In genomic region chr11:44658451-44658850, GRCh38 we compare ENCODE assay signal across 11 cellular contexts.
DNase-seq lines count a peak whose midpoint lies in the region; ATAC-seq and TF ChIP-seq lines count a peak whose summit lies in the region.
"Had no signal": no experiment of that assay in that cellular context is flagged by ENCODE, and none has a peak within 500 bp of the region (broad histone marks: within the 10 kb centered on the region; RNA-seq: fewer than 3 reads in every experiment).

No MANE protein-coding gene starts in this region.

- no peak overlapping the region for H3K4me3 Mint-ChIP-seq in activated CD8-positive, alpha-beta T cell treated with anti-CD3 and anti-CD28 coated beads, Interleukin-2, amount 10 ng/mL, durations not matched to agents 7 days and 5 days
- H3K4me3 Mint-ChIP-seq: memory B cell had no signal

- no peaks in the 10 kb centered on the region for H3K4me1 ChIP-seq in breast epithelium
- H3K4me1 ChIP-seq: SJCRH30 had no signal

- H3K27ac ChIP-seq in breast epithelium (no peak overlapping the region), dorsolateral prefrontal cortex (no peak overlapping the region)
- H3K27ac ChIP-seq: SJCRH30 had no signal

- no peak for TF ChIP-seq EP300 in Ishikawa (IDR thresholded peaks at IDR 0.05; ENCODE audit: borderline replicate concordance)

- no peak for TF ChIP-seq POLR2A in breast epithelium (IDR thresholded peaks at IDR 0.05)

- H3K27me3 Mint-ChIP-seq in activated CD8-positive, alpha-beta T cell treated with anti-CD3 and anti-CD28 coated beads, Interleukin-2, amount 10 ng/mL, durations not matched to agents 7 days and 5 days (ENCODE audit: low read depth), result peaks cover 19% of the 10 kb centered on the region

- no peaks in the 10 kb centered on the region for H3K36me3 Mint-ChIP-seq in activated CD8-positive, alpha-beta T cell treated with anti-CD3 and anti-CD28 coated beads, Interleukin-2, amount 10 ng/mL, durations not matched to agents 7 days and 5 days (ENCODE audit: low read depth)

- H3K27me3 ChIP-seq in breast epithelium (no peaks in the 10 kb centered on the region), dorsolateral prefrontal cortex (no peaks in the 10 kb centered on the region)

- intact Hi-C loops in breast epithelium (cut with DNase I; ENCODE audit: low total_unique reads) (no loop called here), dorsolateral prefrontal cortex (cut with DNase I) (no loop called here)

- CTCF ChIA-PET in activated CD8-positive, alpha-beta T cell treated with anti-CD3 and anti-CD28 coated beads, Interleukin-2, amount 10 ng/mL, durations not matched to agents 7 days and 5 days (lab: Charles Lee), result interaction anchor here (0.8 to 1.2 kb wide), 5 partner anchors 9 to 253 kb away, joined by 3 to 4 read pairs (median 3); no protein-coding TSS in a partner anchor

- POLR2A ChIA-PET in activated CD8-positive, alpha-beta T cell treated with anti-CD3 and anti-CD28 coated beads, Interleukin-2, amount 10 ng/mL, durations not matched to agents 7 days and 5 days (lab: Charles Lee), result no interaction called here

- H3K4me1 Mint-ChIP-seq in activated CD8-positive, alpha-beta T cell treated with anti-CD3 and anti-CD28 coated beads, Interleukin-2, amount 10 ng/mL, durations not matched to agents 7 days and 5 days (ENCODE audit: low read depth), result peaks cover 14% of the 10 kb centered on the region

- no peaks in the 10 kb centered on the region for H3K9me3 ChIP-seq in breast epithelium
- H3K9me3 ChIP-seq: SJCRH30 had no signal

- H3K4me3 ChIP-seq in breast epithelium, result no peak overlapping the region
- no peak overlapping the region for H3K4me3 ChIP-seq in dorsolateral prefrontal cortex
- H3K4me3 ChIP-seq: SJCRH30 had no signal

- peak; percentile 39 for ATAC-seq in activated CD8-positive, alpha-beta T cell treated with anti-CD3 and anti-CD28 coated beads, Interleukin-2, amount 10 ng/mL, durations not matched to agents 7 days and 5 days

- peak; percentile 40 for TF ChIP-seq RAD21 in Ishikawa (IDR thresholded peaks at IDR 0.05; ENCODE audit: low read depth)

- H3K36me3 ChIP-seq in breast epithelium, result no peaks in the 10 kb centered on the region
- H3K36me3 ChIP-seq: SJCRH30 had no signal

- DNase-seq in EL (peak; percentile 9), left kidney (ENCODE audit: low read depth, low spot score) (peak; percentile 52), NCI-H187 (lab: John Stamatoyannopoulos, UW) (no peak), breast epithelium (ENCODE audit: low spot score in 2 of 2) (no peak), GDM1 (lab: John Stamatoyannopoulos, UW) (no peak), dorsolateral prefrontal cortex (no peak)
- peak; percentile 43 for DNase-seq in activated CD8-positive, alpha-beta T cell treated with anti-CD3 and anti-CD28 coated beads, Interleukin-2, amount 10 ng/mL, durations not matched to agents 7 days and 5 days
- DNase-seq: anterior cingulate cortex, SJCRH30 had no signal

- no peak overlapping the region for H3K27ac Mint-ChIP-seq in activated CD8-positive, alpha-beta T cell treated with anti-CD3 and anti-CD28 coated beads, Interleukin-2, amount 10 ng/mL, durations not matched to agents 7 days and 5 days
- H3K27ac Mint-ChIP-seq: memory B cell had no signal

- TF ChIP-seq CTCF in breast epithelium (IDR thresholded peaks at IDR 0.05) (no peak), dorsolateral prefrontal cortex (IDR thresholded peaks at IDR 0.05 in 54 of 56, conservative IDR thresholded peaks at IDR 0.05 in 2 of 56; ENCODE audit: low read depth in 1 of 56, partially characterized antibody in 56 of 56) (no peak)

- no peaks in the 10 kb centered on the region for H3K9me3 Mint-ChIP-seq in activated CD8-positive, alpha-beta T cell treated with anti-CD3 and anti-CD28 coated beads, Interleukin-2, amount 10 ng/mL, durations not matched to agents 7 days and 5 days (ENCODE audit: insufficient read depth)

TF ChIP-seq in Ishikawa, 13 proteins besides CTCF, POLR2A, EP300 and RAD21:
- TF ChIP-seq YY1 (IDR thresholded peaks at IDR 0.05; ENCODE audit: low read depth) (no peak), MAX (IDR thresholded peaks at IDR 0.05) (no peak), ZBTB7A (IDR thresholded peaks at IDR 0.05; ENCODE audit: low read depth) (no peak)
- TF ChIP-seq, protein P1, sequence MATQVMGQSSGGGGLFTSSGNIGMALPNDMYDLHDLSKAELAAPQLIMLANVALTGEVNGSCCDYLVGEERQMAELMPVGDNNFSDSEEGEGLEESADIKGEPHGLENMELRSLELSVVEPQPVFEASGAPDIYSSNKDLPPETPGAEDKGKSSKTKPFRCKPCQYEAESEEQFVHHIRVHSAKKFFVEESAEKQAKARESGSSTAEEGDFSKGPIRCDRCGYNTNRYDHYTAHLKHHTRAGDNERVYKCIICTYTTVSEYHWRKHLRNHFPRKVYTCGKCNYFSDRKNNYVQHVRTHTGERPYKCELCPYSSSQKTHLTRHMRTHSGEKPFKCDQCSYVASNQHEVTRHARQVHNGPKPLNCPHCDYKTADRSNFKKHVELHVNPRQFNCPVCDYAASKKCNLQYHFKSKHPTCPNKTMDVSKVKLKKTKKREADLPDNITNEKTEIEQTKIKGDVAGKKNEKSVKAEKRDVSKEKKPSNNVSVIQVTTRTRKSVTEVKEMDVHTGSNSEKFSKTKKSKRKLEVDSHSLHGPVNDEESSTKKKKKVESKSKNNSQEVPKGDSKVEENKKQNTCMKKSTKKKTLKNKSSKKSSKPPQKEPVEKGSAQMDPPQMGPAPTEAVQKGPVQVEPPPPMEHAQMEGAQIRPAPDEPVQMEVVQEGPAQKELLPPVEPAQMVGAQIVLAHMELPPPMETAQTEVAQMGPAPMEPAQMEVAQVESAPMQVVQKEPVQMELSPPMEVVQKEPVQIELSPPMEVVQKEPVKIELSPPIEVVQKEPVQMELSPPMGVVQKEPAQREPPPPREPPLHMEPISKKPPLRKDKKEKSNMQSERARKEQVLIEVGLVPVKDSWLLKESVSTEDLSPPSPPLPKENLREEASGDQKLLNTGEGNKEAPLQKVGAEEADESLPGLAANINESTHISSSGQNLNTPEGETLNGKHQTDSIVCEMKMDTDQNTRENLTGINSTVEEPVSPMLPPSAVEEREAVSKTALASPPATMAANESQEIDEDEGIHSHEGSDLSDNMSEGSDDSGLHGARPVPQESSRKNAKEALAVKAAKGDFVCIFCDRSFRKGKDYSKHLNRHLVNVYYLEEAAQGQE (IDR thresholded peaks at IDR 0.05; ENCODE audit: low read depth), result no peak

Comparison
In these comparisons a context has a peak if more than half of its experiments do, and no peak if none do; other contexts are left out.
1. DNase-seq: peak in EL (single experiment), activated CD8-positive, alpha-beta T cell treated with anti-CD3 and anti-CD28 coated beads, Interleukin-2, amount 10 ng/mL, durations not matched to agents 7 days and 5 days (single experiment) and left kidney (single experiment); none in NCI-H187 (0 of 2), breast epithelium (0 of 2), GDM1 (single experiment) and dorsolateral prefrontal cortex (0 of 10).